1 cellular context compared by ENCODE assay signal in the genomic region with DNA sequence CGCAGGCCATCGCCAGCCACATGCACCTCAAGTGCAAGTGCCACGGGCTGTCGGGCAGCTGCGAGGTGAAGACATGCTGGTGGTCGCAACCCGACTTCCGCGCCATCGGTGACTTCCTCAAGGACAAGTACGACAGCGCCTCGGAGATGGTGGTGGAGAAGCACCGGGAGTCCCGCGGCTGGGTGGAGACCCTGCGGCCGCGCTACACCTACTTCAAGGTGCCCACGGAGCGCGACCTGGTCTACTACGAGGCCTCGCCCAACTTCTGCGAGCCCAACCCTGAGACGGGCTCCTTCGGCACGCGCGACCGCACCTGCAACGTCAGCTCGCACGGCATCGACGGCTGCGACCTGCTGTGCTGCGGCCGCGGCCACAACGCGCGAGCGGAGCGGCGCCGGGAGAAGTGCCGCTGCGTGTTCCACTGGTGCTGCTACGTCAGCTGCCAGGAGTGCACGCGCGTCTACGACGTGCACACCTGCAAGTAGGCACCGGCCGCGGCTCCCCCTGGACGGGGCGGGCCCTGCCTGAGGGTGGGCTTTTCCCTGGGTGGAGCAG.
TF ChIP-seq lines count a peak whose summit lies in the region.

No MANE protein-coding gene starts in this region.

TF ChIP-seq in HepG2, 621 proteins besides CTCF, POLR2A, EP300 and RAD21:
- TF ChIP-seq RXRB (CRISPR knock-in tag; IDR thresholded peaks at IDR 0.05; ENCODE audit: borderline replicate concordance) (no peak), ZNF383 (CRISPR knock-in tag; IDR thresholded peaks at IDR 0.05; ENCODE audit: borderline replicate concordance) (no peak), ZNF761 (CRISPR knock-in tag; conservative IDR thresholded peaks at IDR 0.05) (no peak), ZNF572 (CRISPR knock-in tag; IDR thresholded peaks at IDR 0.05) (no peak), ZNF644 (CRISPR knock-in tag; IDR thresholded peaks at IDR 0.05; ENCODE audit: low read depth) (no peak), NFIC (IDR thresholded peaks at IDR 0.05; ENCODE audit: low read length) (no peak), ASH2L (IDR thresholded peaks at IDR 0.05; ENCODE audit: insufficient read length, low read depth, low read length) (no peak), NFE2 (CRISPR knock-in tag; IDR thresholded peaks at IDR 0.05) (no peak), ZNF746 (CRISPR knock-in tag; IDR thresholded peaks at IDR 0.05) (no peak), EED (CRISPR knock-in tag; IDR thresholded peaks at IDR 0.05) (no peak), CENPX (CRISPR knock-in tag; IDR thresholded peaks at IDR 0.05) (no peak)
- TF ChIP-seq, protein P1, sequence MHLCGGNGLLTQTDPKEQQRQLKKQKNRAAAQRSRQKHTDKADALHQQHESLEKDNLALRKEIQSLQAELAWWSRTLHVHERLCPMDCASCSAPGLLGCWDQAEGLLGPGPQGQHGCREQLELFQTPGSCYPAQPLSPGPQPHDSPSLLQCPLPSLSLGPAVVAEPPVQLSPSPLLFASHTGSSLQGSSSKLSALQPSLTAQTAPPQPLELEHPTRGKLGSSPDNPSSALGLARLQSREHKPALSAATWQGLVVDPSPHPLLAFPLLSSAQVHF (CRISPR knock-in tag; IDR thresholded peaks at IDR 0.05): no peak
TF ChIP-seq in HepG2: peak in this region for 0.
